Comparison of ENCODE assay signal across 8 cellular contexts in the genomic region with DNA sequence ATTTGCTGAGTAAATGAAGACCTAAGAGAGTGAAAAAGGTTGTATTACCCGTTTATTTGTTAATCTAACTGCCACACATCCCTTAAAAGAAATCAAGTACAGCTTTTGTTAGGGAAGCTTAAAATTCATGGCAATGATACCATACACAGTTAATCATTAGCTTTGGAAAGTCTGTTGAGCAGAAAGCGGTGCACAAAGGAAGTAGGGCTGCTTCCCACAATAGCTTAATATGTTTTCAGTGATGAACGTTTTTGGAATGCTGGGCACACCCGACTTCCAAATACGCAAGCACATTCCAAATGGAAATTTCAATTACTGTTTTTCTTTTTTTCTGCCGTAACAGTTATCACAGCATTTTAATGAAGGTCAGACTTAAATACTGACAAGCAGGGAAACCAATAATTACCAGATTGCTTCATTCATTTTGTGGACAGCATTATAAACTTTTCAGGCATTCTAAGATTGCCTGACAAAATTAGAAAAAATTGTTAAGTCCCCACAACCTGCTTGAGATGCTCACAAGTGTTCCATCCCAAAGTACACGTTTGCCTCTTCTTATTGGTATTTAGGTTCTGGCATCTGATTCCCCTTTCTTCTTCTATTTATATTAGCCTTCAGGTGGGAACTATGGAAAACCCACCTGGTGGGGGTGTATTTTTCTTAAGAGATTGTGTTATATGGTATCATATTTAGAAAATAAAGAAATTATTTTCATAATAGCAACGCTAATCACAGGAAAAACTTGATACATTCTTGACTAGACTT. TPM values are rescaled to one million over a fixed set of nuclear protein-coding genes. Genes with fewer than 3 reads are reported as not detected.
DNase-seq lines count a peak whose midpoint lies in the region; ATAC-seq and TF ChIP-seq lines count a peak whose summit lies in the region.

No MANE protein-coding gene starts in this region.

- dilution Hi-C loops in mammary epithelial cell (cut with HindIII; ENCODE audit: low sequenced_read_pairs), result loop anchor here (10.0 kb wide), 1 partner anchor 235 kb away; no protein-coding TSS in a partner anchor

- H3K4me1 ChIP-seq in mammary epithelial cell (ENCODE audit: insufficient read depth, low read length) (peaks cover 20% of the 10 kb centered on the region), lower lobe of right lung (peaks cover 12% of the 10 kb centered on the region), thyroid gland (peaks cover 5 to 6% of the 10 kb centered on the region in 2 donors)

- intact Hi-C loops in mammary epithelial cell (cut with micrococcal nuclease) (loop anchor here (5.0 kb wide), 1 partner anchor 1397 kb away; no protein-coding TSS in a partner anchor), lower lobe of right lung (cut with DNase I) (no loop called here), thyroid gland (cut with DNase I) (no loop called here)

- TF ChIP-seq POLR2A in thyroid gland (IDR thresholded peaks at IDR 0.05), result no peak

- peak overlapping the region; percentile 98 for H3K27ac ChIP-seq in mammary epithelial cell (ENCODE audit: insufficient read depth, low read depth, low read length)
- H3K27ac ChIP-seq in lower lobe of right lung, result peak overlapping the region; percentile 90
- peak overlapping the region; percentile 6 to 29 (median 28) for H3K27ac ChIP-seq in thyroid gland

- peak overlapping the region; percentile 97 for H3K9ac ChIP-seq in mammary epithelial cell (ENCODE audit: insufficient read depth, low read length)

- 21% methylated on average over 8 of the region's 8 CpGs for WGBS in mammary epithelial cell (ENCODE audit: low coverage, missing lambda C conversion rate)
- WGBS in thyroid gland, 2 donors, result 48 to 51% methylated on average over 8 of the region's 8 CpGs

- in situ Hi-C loops in mammary epithelial cell (cut with MboI; ENCODE audit: low sequenced_read_pairs in 2 of 2), result no loop called here

- no peaks in the 10 kb centered on the region for H3K9me3 ChIP-seq in mammary epithelial cell (replicated peaks; ENCODE audit: insufficient read depth, low read length)
- H3K9me3 ChIP-seq in lower lobe of right lung, result no peaks in the 10 kb centered on the region
- no peaks in the 10 kb centered on the region for H3K9me3 ChIP-seq in thyroid gland

- H3K27me3 ChIP-seq in mammary epithelial cell (ENCODE audit: insufficient read depth, low read length), result no peaks in the 10 kb centered on the region
- no peaks in the 10 kb centered on the region for H3K27me3 ChIP-seq in lower lobe of right lung (ENCODE audit: low read depth)
- no peaks in the 10 kb centered on the region for H3K27me3 ChIP-seq in thyroid gland

- TF ChIP-seq CTCF in mammary epithelial cell (conservative IDR thresholded peaks at IDR 0.05 in 1 of 2, IDR thresholded peaks at IDR 0.05 in 1 of 2; ENCODE audit: extremely low read depth in 1 of 2, insufficient read depth in 1 of 2, low read depth in 1 of 2, low read length in 2 of 2) (no peak), lower lobe of right lung (IDR thresholded peaks at IDR 0.05) (no peak), thyroid gland (IDR thresholded peaks at IDR 0.05) (no peak)

- H3K4me3 ChIP-seq in mammary epithelial cell (replicated peaks in 1 of 3; ENCODE audit: insufficient read depth in 1 of 3, low read depth in 2 of 3, low read length in 3 of 3) (peak overlapping the region in 2 of 3 experiments; percentile 38 to 48), lower lobe of right lung (peak overlapping the region; percentile 94), thyroid gland (replicated peaks in 1 of 3) (peak overlapping the region in 1 of 3 donors; percentile 20)

- no peaks in the 10 kb centered on the region for H3K36me3 ChIP-seq in mammary epithelial cell (ENCODE audit: insufficient read depth, low read length)
- H3K36me3 ChIP-seq in lower lobe of right lung, result no peaks in the 10 kb centered on the region
- no peaks in the 10 kb centered on the region for H3K36me3 ChIP-seq in thyroid gland

- H4K20me1 ChIP-seq in mammary epithelial cell (ENCODE audit: insufficient read depth, low read length), result no peaks in the 10 kb centered on the region

- ATAC-seq in lower lobe of right lung (peak; percentile 57 to 78), GM18870 (IDR thresholded peaks at IDR 0.05; ENCODE audit: unreplicated experiment) (no peak), HG03469 (IDR thresholded peaks at IDR 0.05; ENCODE audit: unreplicated experiment) (no peak)

- peak; percentile 96 for DNase-seq in EH (ENCODE audit: low read depth)
- DNase-seq in NCI-H1417 (lab: John Stamatoyannopoulos, UW), result peak in 2 of 3 experiments; percentile 41 to 79
- DNase-seq in mammary epithelial cell, result peak; percentile 85
- no peak for DNase-seq in lower lobe of right lung
- DNase-seq in thyroid gland, result no peak
- DNase-seq in NCI-H187 (lab: John Stamatoyannopoulos, UW), result no peak

- peaks cover 37% of the 10 kb centered on the region for H3K79me2 ChIP-seq in mammary epithelial cell (ENCODE audit: insufficient read depth, low read length)

- BruUV-seq in mammary epithelial cell (replicated peaks; lab: Mats Ljungman, UMichigan), result TSS peak; percentile 48

- H2AFZ ChIP-seq in mammary epithelial cell (ENCODE audit: low read depth, low read length), result peak overlapping the region; percentile 35

- peak overlapping the region; percentile 63 for H3K4me2 ChIP-seq in mammary epithelial cell (ENCODE audit: insufficient read depth, low read depth, low read length)

- CTCF ChIA-PET in mammary epithelial cell (lab: Charles Lee; ENCODE audit: low non-redundant PET), result interaction anchor here (0.5 to 1.9 kb wide), 8 partner anchors 32 to 295 kb away, joined by 3 to 28 read pairs (median 6); a partner anchor contains a TSS

RNA-seq across cellular contexts. Expression of a gene that starts 1.1 kb away (rescaled TPM):
- total RNA-seq in mammary epithelial cell (10 to 100 TPM; 24.5 to 46.4 TPM), lower lobe of right lung (14.1 TPM), thyroid gland (10 to 100 TPM in 1 of 4 donors, 1 to 10 TPM in 3; 6.8 to 10.7 (median 7.2) TPM)
- 21.4 TPM for polyA plus RNA-seq in mammary epithelial cell
- 41.2 TPM for polyA minus RNA-seq in mammary epithelial cell

RNA-seq across cellular contexts. Expression of a gene that starts 38.5 kb away (rescaled TPM):
- total RNA-seq in mammary epithelial cell, result 10 to 100 TPM; 13.7 to 44.3 TPM
- polyA plus RNA-seq in mammary epithelial cell, result 22.7 TPM
- 34.8 TPM for polyA minus RNA-seq in mammary epithelial cell
- total RNA-seq in lower lobe of right lung, result 97.7 TPM
- 10 to 100 TPM in 3 of 4 donors, 1 to 10 TPM in 1; 8.3 to 12.4 (median 11.0) TPM for total RNA-seq in thyroid gland

Comparison
In these comparisons a context has a peak if more than half of its experiments do, and no peak if none do; other contexts are left out.
1. DNase-seq: peak in EH (single experiment), NCI-H1417 (2 of 3) and mammary epithelial cell (single experiment); none in lower lobe of right lung (single experiment), thyroid gland (0 of 2) and NCI-H187 (0 of 2).
2. H3K27ac ChIP-seq: peak in every context shown above with its lines; median percentile 98 in mammary epithelial cell; 90 in lower lobe of right lung; 28 in thyroid gland.
3. ATAC-seq: peak in lower lobe of right lung (2 of 2); none in GM18870 (single experiment) and HG03469 (single experiment).